In the genomic region with DNA sequence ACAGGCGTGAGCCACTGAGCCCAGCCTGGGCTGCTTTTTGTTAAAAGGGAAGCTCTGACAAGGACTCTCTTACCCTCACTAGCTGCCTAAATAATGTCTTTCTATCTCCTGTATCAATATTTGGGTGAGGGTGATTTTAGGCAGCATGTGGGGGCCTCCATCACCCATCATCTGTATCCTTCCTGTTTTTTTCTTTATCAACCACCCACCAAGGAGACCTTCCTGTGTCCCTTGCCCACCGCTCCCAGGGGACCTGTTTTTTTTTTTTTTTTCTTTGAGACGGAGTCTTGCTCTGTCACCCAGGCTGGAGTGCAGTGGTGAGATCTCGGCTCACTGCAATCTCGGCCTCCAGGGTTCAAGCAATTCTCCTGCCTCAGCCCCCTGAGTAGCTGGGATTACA, we compare ENCODE assay signal across 18 cellular contexts. TPM values are rescaled to one million over a fixed set of nuclear protein-coding genes. Genes with fewer than 3 reads are reported as not detected.
DNase-seq lines count a peak whose midpoint lies in the region; ATAC-seq and TF ChIP-seq lines count a peak whose summit lies in the region.
"Had no signal": no experiment of that assay in that cellular context is flagged by ENCODE, and none has a peak within 500 bp of the region (broad histone marks: within the 10 kb centered on the region; RNA-seq: fewer than 3 reads in every experiment).

No MANE protein-coding gene starts in this region.

- H3K9me3 ChIP-seq in OCI-LY1 (ENCODE audit: low read length) (no peaks in the 10 kb centered on the region), smooth muscle cell (replicated peaks; ENCODE audit: low read depth) (no peaks in the 10 kb centered on the region)
- H3K9me3 ChIP-seq: Caco-2 had no signal

- ATAC-seq in GM23338 (no peak), HG03280 (IDR thresholded peaks at IDR 0.05; ENCODE audit: unreplicated experiment) (no peak)
- peak; percentile 16 to 28 for ATAC-seq in stimulated activated naive B cell treated with anti-CD40 and anti-IgM and Interleukin-4, amounts not matched to agents 10 μg/mL and 1 μg/mL and 100 μg/mL, for 72 hours (replicated peaks)

- H3K4me3 ChIP-seq in GM23338 (no peak overlapping the region), OCI-LY1 (ENCODE audit: low read depth, low read length, poor library complexity, severe bottlenecking) (no peak overlapping the region), smooth muscle cell (no peak overlapping the region)

- H3K27ac ChIP-seq in GM23338 (ENCODE audit: low read depth) (no peak overlapping the region), OCI-LY1 (ENCODE audit: low read depth, low read length, poor library complexity, severe bottlenecking) (peak overlapping the region; percentile 76), smooth muscle cell (ENCODE audit: low read depth) (no peak overlapping the region)

- WGBS in smooth muscle cell (ENCODE audit: low lambda C conversion rate) = 92% methylated on average over 5 of the region's 5 CpGs

- H3K36me3 ChIP-seq in GM23338 (ENCODE audit: insufficient read depth) (no peaks in the 10 kb centered on the region), OCI-LY1 (ENCODE audit: insufficient read depth, low read length) (no peaks in the 10 kb centered on the region), smooth muscle cell (ENCODE audit: low read depth) (no peaks in the 10 kb centered on the region)

- H3K4me2 ChIP-seq in GM23338 (no peak overlapping the region), OCI-LY1 (ENCODE audit: low read length) (no peak overlapping the region), smooth muscle cell (no peak overlapping the region)

- H4K20me1 ChIP-seq in GM23338 (replicated peaks; ENCODE audit: insufficient read depth) = no peaks in the 10 kb centered on the region
- H4K20me1 ChIP-seq in OCI-LY1 (ENCODE audit: insufficient read depth, low read length) = no peaks in the 10 kb centered on the region
- no peaks in the 10 kb centered on the region for H4K20me1 ChIP-seq in smooth muscle cell (ENCODE audit: low read depth)

- intact Hi-C loops in activated T-helper 2 cell treated with anti-CD3 and anti-CD28 coated beads, Interferon-gamma antibody, Interleukin-2, Interleukin-4, amounts not matched to agents 10 μg/mL and 5 μg/mL and 100 μg/mL, durations not matched to agents 14 hours and 24 hours and 36 hours (cut with micrococcal nuclease) = no loop called here

- H3K9ac ChIP-seq in OCI-LY1 (ENCODE audit: low read length) = no peak overlapping the region
- no peak overlapping the region for H3K9ac ChIP-seq in smooth muscle cell (ENCODE audit: low read depth)

- no peaks in the 10 kb centered on the region for H3K27me3 ChIP-seq in GM23338 (ENCODE audit: insufficient read depth)
- no peaks in the 10 kb centered on the region for H3K27me3 ChIP-seq in OCI-LY1 (ENCODE audit: insufficient read depth, low read length)
- no peaks in the 10 kb centered on the region for H3K27me3 ChIP-seq in smooth muscle cell (ENCODE audit: low read depth)

- H2AFZ ChIP-seq in GM23338 (peak overlapping the region; percentile 78), OCI-LY1 (ENCODE audit: low read length) (no peak overlapping the region), smooth muscle cell (ENCODE audit: low read depth) (no peak overlapping the region)

- no peaks in the 10 kb centered on the region for H3K79me2 ChIP-seq in GM23338 (replicated peaks; ENCODE audit: insufficient read depth)
- H3K79me2 ChIP-seq in OCI-LY1 (ENCODE audit: insufficient read depth, low read length) = no peaks in the 10 kb centered on the region
- no peaks in the 10 kb centered on the region for H3K79me2 ChIP-seq in smooth muscle cell (ENCODE audit: low read depth)

- H3K9me2 ChIP-seq in GM23338 (ENCODE audit: insufficient read depth) = no peaks in the 10 kb centered on the region
- H3K9me2 ChIP-seq in OCI-LY1 (ENCODE audit: low read depth, low read length) = no peaks in the 10 kb centered on the region

- H3K9me3 Mint-ChIP-seq in GM23338 = peaks cover 21% of the 10 kb centered on the region
- H3K9me3 Mint-ChIP-seq in activated T-helper 2 cell treated with anti-CD3 and anti-CD28 coated beads, Interferon-gamma antibody, Interleukin-2, Interleukin-4, amounts not matched to agents 10 μg/mL and 5 μg/mL and 100 μg/mL, durations not matched to agents 14 hours and 24 hours and 36 hours = no peaks in the 10 kb centered on the region
- H3K9me3 Mint-ChIP-seq in stimulated activated naive B cell treated with anti-CD40 and anti-IgM and Interleukin-4, amounts not matched to agents 10 μg/mL and 1 μg/mL and 100 μg/mL, for 72 hours = peaks cover 3 to 5% of the 10 kb centered on the region in 2 donors
- H3K9me3 Mint-ChIP-seq: CD4-positive, alpha-beta T cell had no signal

- H3K27ac Mint-ChIP-seq in GM23338 = no peak overlapping the region
- H3K27ac Mint-ChIP-seq in activated T-helper 2 cell treated with anti-CD3 and anti-CD28 coated beads, Interferon-gamma antibody, Interleukin-2, Interleukin-4, amounts not matched to agents 10 μg/mL and 5 μg/mL and 100 μg/mL, durations not matched to agents 14 hours and 24 hours and 36 hours = peak overlapping the region; percentile 28
- H3K27ac Mint-ChIP-seq in stimulated activated naive B cell treated with anti-CD40 and anti-IgM and Interleukin-4, amounts not matched to agents 10 μg/mL and 1 μg/mL and 100 μg/mL, for 72 hours = peak overlapping the region; percentile 97
- H3K27ac Mint-ChIP-seq: CD4-positive, alpha-beta T cell had no signal

- no peak for TF ChIP-seq CTCF in GM23338 (conservative IDR thresholded peaks at IDR 0.05; ENCODE audit: low read depth in 2 of 2)
- no peak for TF ChIP-seq CTCF in OCI-LY1 (IDR thresholded peaks at IDR 0.05; ENCODE audit: low read length)
- TF ChIP-seq CTCF in smooth muscle cell (IDR thresholded peaks at IDR 0.05; ENCODE audit: borderline replicate concordance, insufficient read depth, poor library complexity, severe bottlenecking) = no peak

- no peak overlapping the region for H3K4me3 Mint-ChIP-seq in GM23338
- no peak overlapping the region for H3K4me3 Mint-ChIP-seq in activated T-helper 2 cell treated with anti-CD3 and anti-CD28 coated beads, Interferon-gamma antibody, Interleukin-2, Interleukin-4, amounts not matched to agents 10 μg/mL and 5 μg/mL and 100 μg/mL, durations not matched to agents 14 hours and 24 hours and 36 hours (ENCODE audit: low read depth)
- peak overlapping the region; percentile 69 to 71 for H3K4me3 Mint-ChIP-seq in stimulated activated naive B cell treated with anti-CD40 and anti-IgM and Interleukin-4, amounts not matched to agents 10 μg/mL and 1 μg/mL and 100 μg/mL, for 72 hours
- H3K4me3 Mint-ChIP-seq: CD4-positive, alpha-beta T cell had no signal

- H3K27me3 Mint-ChIP-seq in GM23338 (ENCODE audit: insufficient read depth, low read depth, poor library complexity) = peaks cover 7% of the 10 kb centered on the region
- no peaks in the 10 kb centered on the region for H3K27me3 Mint-ChIP-seq in activated T-helper 2 cell treated with anti-CD3 and anti-CD28 coated beads, Interferon-gamma antibody, Interleukin-2, Interleukin-4, amounts not matched to agents 10 μg/mL and 5 μg/mL and 100 μg/mL, durations not matched to agents 14 hours and 24 hours and 36 hours (ENCODE audit: low read depth)
- no peaks in the 10 kb centered on the region for H3K27me3 Mint-ChIP-seq in stimulated activated naive B cell treated with anti-CD40 and anti-IgM and Interleukin-4, amounts not matched to agents 10 μg/mL and 1 μg/mL and 100 μg/mL, for 72 hours
- H3K27me3 Mint-ChIP-seq: CD4-positive, alpha-beta T cell had no signal

- H3F3A ChIP-seq in GM23338 (replicated peaks; ENCODE audit: low read depth) (no peaks in the 10 kb centered on the region), OCI-LY1 (ENCODE audit: insufficient read depth, low read length) (no peaks in the 10 kb centered on the region), smooth muscle cell (ENCODE audit: low read depth) (no peaks in the 10 kb centered on the region)

- H3K36me3 Mint-ChIP-seq in GM23338 (ENCODE audit: low read depth) = no peaks in the 10 kb centered on the region
- H3K36me3 Mint-ChIP-seq in activated T-helper 2 cell treated with anti-CD3 and anti-CD28 coated beads, Interferon-gamma antibody, Interleukin-2, Interleukin-4, amounts not matched to agents 10 μg/mL and 5 μg/mL and 100 μg/mL, durations not matched to agents 14 hours and 24 hours and 36 hours (ENCODE audit: low read depth) = no peaks in the 10 kb centered on the region
- H3K36me3 Mint-ChIP-seq in stimulated activated naive B cell treated with anti-CD40 and anti-IgM and Interleukin-4, amounts not matched to agents 10 μg/mL and 1 μg/mL and 100 μg/mL, for 72 hours = peaks cover 2 to 8% of the 10 kb centered on the region in 2 donors

- H3K4me1 ChIP-seq in GM23338 (ENCODE audit: insufficient read depth) = no peaks in the 10 kb centered on the region
- peaks cover 43% of the 10 kb centered on the region for H3K4me1 ChIP-seq in OCI-LY1 (ENCODE audit: insufficient read depth, low read length, severe bottlenecking)
- H3K4me1 ChIP-seq in smooth muscle cell (ENCODE audit: low read depth) = no peaks in the 10 kb centered on the region
- H3K4me1 ChIP-seq: Caco-2 had no signal

- DNase-seq in GM23338 (ENCODE audit: low spot score) (no peak), smooth muscle cell (lab: John Stamatoyannopoulos, UW; ENCODE audit: unreplicated experiment) (no peak), NCI-H1048 (lab: John Stamatoyannopoulos, UW) (no peak)
- DNase-seq in activated T-helper 2 cell treated with anti-CD3 and anti-CD28 coated beads, Interferon-gamma antibody, Interleukin-2, Interleukin-4, amounts not matched to agents 10 μg/mL and 5 μg/mL and 100 μg/mL, durations not matched to agents 14 hours and 24 hours and 36 hours (ENCODE audit: low spot score) = no peak
- peak; percentile 61 for DNase-seq in stimulated activated naive B cell treated with anti-CD40 and anti-IgM and Interleukin-4, amounts not matched to agents 10 μg/mL and 1 μg/mL and 100 μg/mL, for 72 hours
- DNase-seq: Caco-2; CD4-positive, alpha-beta T cell; GDM1; GOT3; NCI-H1694 treated with DMSO at 0.1 percent for 48 hours; NCI-H510A; NCI-H748 treated with DMSO at 0.1 percent for 48 hours; NK-92 treated with Interleukin-12 subunit alpha and Interleukin-12 subunit beta, amount 100 ng/mL, for 24 hours; SHP77 treated with DMSO at 0.1 percent for 48 hours had no signal

- H3K4me1 Mint-ChIP-seq in GM23338 = 0 out of 3 replicates have a peak, but pooled peaks cover 3% of the 10 kb centered on the region
- peaks cover 14% of the 10 kb centered on the region for H3K4me1 Mint-ChIP-seq in activated T-helper 2 cell treated with anti-CD3 and anti-CD28 coated beads, Interferon-gamma antibody, Interleukin-2, Interleukin-4, amounts not matched to agents 10 μg/mL and 5 μg/mL and 100 μg/mL, durations not matched to agents 14 hours and 24 hours and 36 hours (ENCODE audit: low read depth)
- peaks cover 41 to 82% of the 10 kb centered on the region in 2 donors for H3K4me1 Mint-ChIP-seq in stimulated activated naive B cell treated with anti-CD40 and anti-IgM and Interleukin-4, amounts not matched to agents 10 μg/mL and 1 μg/mL and 100 μg/mL, for 72 hours

RNA-seq across cellular contexts. Expression of a gene that starts 5.4 kb away (rescaled TPM):
- total RNA-seq in GM23338 (2014; rRNA removed; shearing (Covaris generic)) = 289 and 398 TPM in 2 replicates
- polyA plus RNA-seq in GM23338 (2016; fragmentation: Nextera tagmentation; extraction: Ambion mirVana) = 463 and 501 TPM in 2 replicates
- 129 and 136 TPM in 2 replicates for total RNA-seq in activated T-helper 2 cell treated with anti-CD3 and anti-CD28 coated beads, Interferon-gamma antibody, Interleukin-2, Interleukin-4, amounts not matched to agents 10 μg/mL and 5 μg/mL and 100 μg/mL, durations not matched to agents 14 hours and 24 hours and 36 hours
- 238 and 316 TPM in 2 replicates for total RNA-seq in smooth muscle cell
- 346 and 361 TPM in 2 replicates for polyA plus RNA-seq in smooth muscle cell

RNA-seq across cellular contexts. Expression of a gene that starts 5.6 kb away (rescaled TPM):
- 0.17 TPM in 1 of 2 replicates, not detected in the other for total RNA-seq in GM23338 (2014; rRNA removed; shearing (Covaris generic))
- polyA plus RNA-seq in GM23338 (2016; fragmentation: Nextera tagmentation; extraction: Ambion mirVana) = 0.21 TPM in 1 of 2 replicates, not detected in the other
- 0.14 TPM in 1 of 2 replicates, not detected in the other for total RNA-seq in activated T-helper 2 cell treated with anti-CD3 and anti-CD28 coated beads, Interferon-gamma antibody, Interleukin-2, Interleukin-4, amounts not matched to agents 10 μg/mL and 5 μg/mL and 100 μg/mL, durations not matched to agents 14 hours and 24 hours and 36 hours
- total RNA-seq in smooth muscle cell = not detected in 2 replicates
- polyA plus RNA-seq in smooth muscle cell = not detected in 2 replicates
- total RNA-seq: Caco-2; CD4-positive, alpha-beta T cell; Daoy; RPMI7951 had no signal

RNA-seq across cellular contexts. Expression of a gene that starts 47.9 kb away (rescaled TPM):
- total RNA-seq in GM23338 (2014; rRNA removed; shearing (Covaris generic)) = 104 and 107 TPM in 2 replicates
- polyA plus RNA-seq in GM23338 (2016; fragmentation: Nextera tagmentation; extraction: Ambion mirVana) (268 and 277 TPM in 2 replicates), smooth muscle cell (216 and 252 TPM in 2 replicates)
- 128 and 134 TPM in 2 replicates for total RNA-seq in activated T-helper 2 cell treated with anti-CD3 and anti-CD28 coated beads, Interferon-gamma antibody, Interleukin-2, Interleukin-4, amounts not matched to agents 10 μg/mL and 5 μg/mL and 100 μg/mL, durations not matched to agents 14 hours and 24 hours and 36 hours
- 80.6 and 86.1 TPM in 2 replicates for total RNA-seq in smooth muscle cell

RNA-seq across cellular contexts. Expression of a gene that starts 59.1 kb away (rescaled TPM):
- total RNA-seq in GM23338 (2014; rRNA removed; shearing (Covaris generic)) = 53.3 TPM in 2 replicates
- polyA plus RNA-seq in GM23338 (2016; fragmentation: Nextera tagmentation; extraction: Ambion mirVana) (43.2 and 44.0 TPM in 2 replicates), smooth muscle cell (152 and 175 TPM in 2 replicates)
- total RNA-seq in activated T-helper 2 cell treated with anti-CD3 and anti-CD28 coated beads, Interferon-gamma antibody, Interleukin-2, Interleukin-4, amounts not matched to agents 10 μg/mL and 5 μg/mL and 100 μg/mL, durations not matched to agents 14 hours and 24 hours and 36 hours = 113 TPM in 2 replicates
- total RNA-seq in smooth muscle cell = 96.1 and 114 TPM in 2 replicates

Comparison
In these comparisons a context has a peak if more than half of its experiments do, and no peak if none do; other contexts are left out.
1. ATAC-seq: peak in stimulated activated naive B cell treated with anti-CD40 and anti-IgM and Interleukin-4, amounts not matched to agents 10 μg/mL and 1 μg/mL and 100 μg/mL, for 72 hours (2 of 2); none in GM23338 (single experiment) and HG03280 (single experiment).
2. H3K4me3 Mint-ChIP-seq: peak in stimulated activated naive B cell treated with anti-CD40 and anti-IgM and Interleukin-4, amounts not matched to agents 10 μg/mL and 1 μg/mL and 100 μg/mL, for 72 hours (2 of 2); none in GM23338 (single experiment) and activated T-helper 2 cell treated with anti-CD3 and anti-CD28 coated beads, Interferon-gamma antibody, Interleukin-2, Interleukin-4, amounts not matched to agents 10 μg/mL and 5 μg/mL and 100 μg/mL, durations not matched to agents 14 hours and 24 hours and 36 hours (single experiment).